In the genomic region with DNA sequence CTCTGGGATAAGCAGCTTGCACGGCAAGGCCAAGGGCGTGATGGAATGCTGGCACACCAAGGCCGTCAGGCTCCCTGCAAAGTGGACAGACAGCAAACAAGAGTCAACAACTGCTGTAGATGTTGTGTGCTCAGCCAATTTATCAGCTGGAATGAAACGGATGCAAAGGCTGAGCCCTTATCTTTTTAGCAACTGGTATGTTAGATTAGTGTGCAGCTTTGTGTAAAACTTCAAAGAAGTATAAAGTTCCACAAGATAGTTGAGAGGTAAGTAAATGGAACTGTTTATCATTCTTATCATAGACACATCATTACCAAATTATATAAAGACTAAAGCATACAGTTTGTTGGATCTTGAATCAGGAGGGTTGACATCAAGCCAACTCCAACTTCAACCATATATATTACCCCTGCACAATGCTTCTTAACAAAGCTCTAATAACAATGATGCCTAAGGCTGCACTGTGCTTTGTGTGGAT, we compare ENCODE assay signal across 1 cellular context.
A peak's percentile ranks its signal among the peaks of the same experiment; 100 is the strongest.
TF ChIP-seq lines count a peak whose summit lies in the region.

No MANE protein-coding gene starts in this region.

TF ChIP-seq in HepG2, 621 proteins besides CTCF, POLR2A, EP300 and RAD21 (continued from another document and continues in another):
- TF ChIP-seq, protein P1, sequence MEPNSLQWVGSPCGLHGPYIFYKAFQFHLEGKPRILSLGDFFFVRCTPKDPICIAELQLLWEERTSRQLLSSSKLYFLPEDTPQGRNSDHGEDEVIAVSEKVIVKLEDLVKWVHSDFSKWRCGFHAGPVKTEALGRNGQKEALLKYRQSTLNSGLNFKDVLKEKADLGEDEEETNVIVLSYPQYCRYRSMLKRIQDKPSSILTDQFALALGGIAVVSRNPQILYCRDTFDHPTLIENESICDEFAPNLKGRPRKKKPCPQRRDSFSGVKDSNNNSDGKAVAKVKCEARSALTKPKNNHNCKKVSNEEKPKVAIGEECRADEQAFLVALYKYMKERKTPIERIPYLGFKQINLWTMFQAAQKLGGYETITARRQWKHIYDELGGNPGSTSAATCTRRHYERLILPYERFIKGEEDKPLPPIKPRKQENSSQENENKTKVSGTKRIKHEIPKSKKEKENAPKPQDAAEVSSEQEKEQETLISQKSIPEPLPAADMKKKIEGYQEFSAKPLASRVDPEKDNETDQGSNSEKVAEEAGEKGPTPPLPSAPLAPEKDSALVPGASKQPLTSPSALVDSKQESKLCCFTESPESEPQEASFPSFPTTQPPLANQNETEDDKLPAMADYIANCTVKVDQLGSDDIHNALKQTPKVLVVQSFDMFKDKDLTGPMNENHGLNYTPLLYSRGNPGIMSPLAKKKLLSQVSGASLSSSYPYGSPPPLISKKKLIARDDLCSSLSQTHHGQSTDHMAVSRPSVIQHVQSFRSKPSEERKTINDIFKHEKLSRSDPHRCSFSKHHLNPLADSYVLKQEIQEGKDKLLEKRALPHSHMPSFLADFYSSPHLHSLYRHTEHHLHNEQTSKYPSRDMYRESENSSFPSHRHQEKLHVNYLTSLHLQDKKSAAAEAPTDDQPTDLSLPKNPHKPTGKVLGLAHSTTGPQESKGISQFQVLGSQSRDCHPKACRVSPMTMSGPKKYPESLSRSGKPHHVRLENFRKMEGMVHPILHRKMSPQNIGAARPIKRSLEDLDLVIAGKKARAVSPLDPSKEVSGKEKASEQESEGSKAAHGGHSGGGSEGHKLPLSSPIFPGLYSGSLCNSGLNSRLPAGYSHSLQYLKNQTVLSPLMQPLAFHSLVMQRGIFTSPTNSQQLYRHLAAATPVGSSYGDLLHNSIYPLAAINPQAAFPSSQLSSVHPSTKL (CRISPR knock-in tag; IDR thresholded peaks at IDR 0.05) = peak; percentile 83
- TF ChIP-seq JUNB (CRISPR knock-in tag; IDR thresholded peaks at IDR 0.05; ENCODE audit: borderline replicate concordance) (no peak), GZF1 (CRISPR knock-in tag; IDR thresholded peaks at IDR 0.05) (no peak), ZNF12 (CRISPR knock-in tag; IDR thresholded peaks at IDR 0.05) (peak; percentile 70; the same call in 1 of the 2 replicates), SNAPC2 (CRISPR knock-in tag; IDR thresholded peaks at IDR 0.05) (no peak), PAXIP1 (CRISPR knock-in tag; conservative IDR thresholded peaks at IDR 0.05) (peak; percentile 83), ZNF501 (CRISPR knock-in tag; IDR thresholded peaks at IDR 0.05) (no peak), MTF2 (CRISPR knock-in tag; IDR thresholded peaks at IDR 0.05; ENCODE audit: borderline replicate concordance) (no peak), ZNF550 (CRISPR knock-in tag; IDR thresholded peaks at IDR 0.05; ENCODE audit: borderline replicate concordance) (no peak), RNF219 (CRISPR knock-in tag; IDR thresholded peaks at IDR 0.05) (no peak), NR1H2 (CRISPR knock-in tag; IDR thresholded peaks at IDR 0.05; ENCODE audit: borderline replicate concordance, low read depth) (no peak), ZIK1 (CRISPR knock-in tag; IDR thresholded peaks at IDR 0.05; ENCODE audit: borderline replicate concordance, low read depth) (no peak), ZNF570 (CRISPR knock-in tag; IDR thresholded peaks at IDR 0.05; ENCODE audit: borderline replicate concordance) (no peak), SYNCRIP (IDR thresholded peaks at IDR 0.05; ENCODE audit: insufficient read depth, low read depth, low read length) (no peak), ZNF816 (CRISPR knock-in tag; IDR thresholded peaks at IDR 0.05; ENCODE audit: borderline replicate concordance) (no peak), MIER2 (CRISPR knock-in tag; IDR thresholded peaks at IDR 0.05) (peak; percentile 59; the same call in 1 of the 2 replicates), FOXP1 (IDR thresholded peaks at IDR 0.05) (peak; percentile 58; the same call in 1 of the 2 replicates), FOXP1 (CRISPR knock-in tag; IDR thresholded peaks at IDR 0.05) (peak; percentile 88), ZFP37 (CRISPR knock-in tag; IDR thresholded peaks at IDR 0.05; ENCODE audit: borderline replicate concordance) (no peak), TCF7L2 (IDR thresholded peaks at IDR 0.05; ENCODE audit: low read depth, low read length) (peak; percentile 93), ZNF207 (IDR thresholded peaks at IDR 0.05; ENCODE audit: borderline replicate concordance) (no peak), SMC3 (IDR thresholded peaks at IDR 0.05; ENCODE audit: low read length) (no peak), NCOA5 (CRISPR knock-in tag; IDR thresholded peaks at IDR 0.05) (no peak), ZNF543 (CRISPR knock-in tag; IDR thresholded peaks at IDR 0.05) (no peak)
- TF ChIP-seq, protein P2, sequence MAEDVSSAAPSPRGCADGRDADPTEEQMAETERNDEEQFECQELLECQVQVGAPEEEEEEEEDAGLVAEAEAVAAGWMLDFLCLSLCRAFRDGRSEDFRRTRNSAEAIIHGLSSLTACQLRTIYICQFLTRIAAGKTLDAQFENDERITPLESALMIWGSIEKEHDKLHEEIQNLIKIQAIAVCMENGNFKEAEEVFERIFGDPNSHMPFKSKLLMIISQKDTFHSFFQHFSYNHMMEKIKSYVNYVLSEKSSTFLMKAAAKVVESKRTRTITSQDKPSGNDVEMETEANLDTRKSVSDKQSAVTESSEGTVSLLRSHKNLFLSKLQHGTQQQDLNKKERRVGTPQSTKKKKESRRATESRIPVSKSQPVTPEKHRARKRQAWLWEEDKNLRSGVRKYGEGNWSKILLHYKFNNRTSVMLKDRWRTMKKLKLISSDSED (CRISPR knock-in tag; IDR thresholded peaks at IDR 0.05) = no peak
- TF ChIP-seq, protein P3, sequence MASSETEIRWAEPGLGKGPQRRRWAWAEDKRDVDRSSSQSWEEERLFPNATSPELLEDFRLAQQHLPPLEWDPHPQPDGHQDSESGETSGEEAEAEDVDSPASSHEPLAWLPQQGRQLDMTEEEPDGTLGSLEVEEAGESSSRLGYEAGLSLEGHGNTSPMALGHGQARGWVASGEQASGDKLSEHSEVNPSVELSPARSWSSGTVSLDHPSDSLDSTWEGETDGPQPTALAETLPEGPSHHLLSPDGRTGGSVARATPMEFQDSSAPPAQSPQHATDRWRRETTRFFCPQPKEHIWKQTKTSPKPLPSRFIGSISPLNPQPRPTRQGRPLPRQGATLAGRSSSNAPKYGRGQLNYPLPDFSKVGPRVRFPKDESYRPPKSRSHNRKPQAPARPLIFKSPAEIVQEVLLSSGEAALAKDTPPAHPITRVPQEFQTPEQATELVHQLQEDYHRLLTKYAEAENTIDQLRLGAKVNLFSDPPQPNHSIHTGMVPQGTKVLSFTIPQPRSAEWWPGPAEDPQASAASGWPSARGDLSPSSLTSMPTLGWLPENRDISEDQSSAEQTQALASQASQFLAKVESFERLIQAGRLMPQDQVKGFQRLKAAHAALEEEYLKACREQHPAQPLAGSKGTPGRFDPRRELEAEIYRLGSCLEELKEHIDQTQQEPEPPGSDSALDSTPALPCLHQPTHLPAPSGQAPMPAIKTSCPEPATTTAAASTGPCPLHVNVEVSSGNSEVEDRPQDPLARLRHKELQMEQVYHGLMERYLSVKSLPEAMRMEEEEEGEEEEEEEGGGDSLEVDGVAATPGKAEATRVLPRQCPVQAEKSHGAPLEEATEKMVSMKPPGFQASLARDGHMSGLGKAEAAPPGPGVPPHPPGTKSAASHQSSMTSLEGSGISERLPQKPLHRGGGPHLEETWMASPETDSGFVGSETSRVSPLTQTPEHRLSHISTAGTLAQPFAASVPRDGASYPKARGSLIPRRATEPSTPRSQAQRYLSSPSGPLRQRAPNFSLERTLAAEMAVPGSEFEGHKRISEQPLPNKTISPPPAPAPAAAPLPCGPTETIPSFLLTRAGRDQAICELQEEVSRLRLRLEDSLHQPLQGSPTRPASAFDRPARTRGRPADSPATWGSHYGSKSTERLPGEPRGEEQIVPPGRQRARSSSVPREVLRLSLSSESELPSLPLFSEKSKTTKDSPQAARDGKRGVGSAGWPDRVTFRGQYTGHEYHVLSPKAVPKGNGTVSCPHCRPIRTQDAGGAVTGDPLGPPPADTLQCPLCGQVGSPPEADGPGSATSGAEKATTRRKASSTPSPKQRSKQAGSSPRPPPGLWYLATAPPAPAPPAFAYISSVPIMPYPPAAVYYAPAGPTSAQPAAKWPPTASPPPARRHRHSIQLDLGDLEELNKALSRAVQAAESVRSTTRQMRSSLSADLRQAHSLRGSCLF (CRISPR knock-in tag; IDR thresholded peaks at IDR 0.05; ENCODE audit: borderline replicate concordance) = no peak
- TF ChIP-seq, protein P4, sequence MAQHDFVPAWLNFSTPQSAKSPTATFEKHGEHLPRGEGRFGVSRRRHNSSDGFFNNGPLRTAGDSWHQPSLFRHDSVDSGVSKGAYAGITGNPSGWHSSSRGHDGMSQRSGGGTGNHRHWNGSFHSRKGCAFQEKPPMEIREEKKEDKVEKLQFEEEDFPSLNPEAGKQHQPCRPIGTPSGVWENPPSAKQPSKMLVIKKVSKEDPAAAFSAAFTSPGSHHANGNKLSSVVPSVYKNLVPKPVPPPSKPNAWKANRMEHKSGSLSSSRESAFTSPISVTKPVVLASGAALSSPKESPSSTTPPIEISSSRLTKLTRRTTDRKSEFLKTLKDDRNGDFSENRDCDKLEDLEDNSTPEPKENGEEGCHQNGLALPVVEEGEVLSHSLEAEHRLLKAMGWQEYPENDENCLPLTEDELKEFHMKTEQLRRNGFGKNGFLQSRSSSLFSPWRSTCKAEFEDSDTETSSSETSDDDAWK (CRISPR knock-in tag; IDR thresholded peaks at IDR 0.05) = no peak
- TF ChIP-seq, protein P5, sequence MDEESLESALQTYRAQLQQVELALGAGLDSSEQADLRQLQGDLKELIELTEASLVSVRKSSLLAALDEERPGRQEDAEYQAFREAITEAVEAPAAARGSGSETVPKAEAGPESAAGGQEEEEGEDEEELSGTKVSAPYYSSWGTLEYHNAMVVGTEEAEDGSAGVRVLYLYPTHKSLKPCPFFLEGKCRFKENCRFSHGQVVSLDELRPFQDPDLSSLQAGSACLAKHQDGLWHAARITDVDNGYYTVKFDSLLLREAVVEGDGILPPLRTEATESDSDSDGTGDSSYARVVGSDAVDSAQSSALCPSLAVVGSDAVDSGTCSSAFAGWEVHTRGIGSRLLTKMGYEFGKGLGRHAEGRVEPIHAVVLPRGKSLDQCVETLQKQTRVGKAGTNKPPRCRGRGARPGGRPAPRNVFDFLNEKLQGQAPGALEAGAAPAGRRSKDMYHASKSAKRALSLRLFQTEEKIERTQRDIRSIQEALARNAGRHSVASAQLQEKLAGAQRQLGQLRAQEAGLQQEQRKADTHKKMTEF (CRISPR knock-in tag; IDR thresholded peaks at IDR 0.05) = peak; percentile 92
- TF ChIP-seq, protein P6, sequence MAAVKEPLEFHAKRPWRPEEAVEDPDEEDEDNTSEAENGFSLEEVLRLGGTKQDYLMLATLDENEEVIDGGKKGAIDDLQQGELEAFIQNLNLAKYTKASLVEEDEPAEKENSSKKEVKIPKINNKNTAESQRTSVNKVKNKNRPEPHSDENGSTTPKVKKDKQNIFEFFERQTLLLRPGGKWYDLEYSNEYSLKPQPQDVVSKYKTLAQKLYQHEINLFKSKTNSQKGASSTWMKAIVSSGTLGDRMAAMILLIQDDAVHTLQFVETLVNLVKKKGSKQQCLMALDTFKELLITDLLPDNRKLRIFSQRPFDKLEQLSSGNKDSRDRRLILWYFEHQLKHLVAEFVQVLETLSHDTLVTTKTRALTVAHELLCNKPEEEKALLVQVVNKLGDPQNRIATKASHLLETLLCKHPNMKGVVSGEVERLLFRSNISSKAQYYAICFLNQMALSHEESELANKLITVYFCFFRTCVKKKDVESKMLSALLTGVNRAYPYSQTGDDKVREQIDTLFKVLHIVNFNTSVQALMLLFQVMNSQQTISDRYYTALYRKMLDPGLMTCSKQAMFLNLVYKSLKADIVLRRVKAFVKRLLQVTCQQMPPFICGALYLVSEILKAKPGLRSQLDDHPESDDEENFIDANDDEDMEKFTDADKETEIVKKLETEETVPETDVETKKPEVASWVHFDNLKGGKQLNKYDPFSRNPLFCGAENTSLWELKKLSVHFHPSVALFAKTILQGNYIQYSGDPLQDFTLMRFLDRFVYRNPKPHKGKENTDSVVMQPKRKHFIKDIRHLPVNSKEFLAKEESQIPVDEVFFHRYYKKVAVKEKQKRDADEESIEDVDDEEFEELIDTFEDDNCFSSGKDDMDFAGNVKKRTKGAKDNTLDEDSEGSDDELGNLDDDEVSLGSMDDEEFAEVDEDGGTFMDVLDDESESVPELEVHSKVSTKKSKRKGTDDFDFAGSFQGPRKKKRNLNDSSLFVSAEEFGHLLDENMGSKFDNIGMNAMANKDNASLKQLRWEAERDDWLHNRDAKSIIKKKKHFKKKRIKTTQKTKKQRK (IDR thresholded peaks at IDR 0.05; ENCODE audit: low read length) = no peak
- TF ChIP-seq, protein P7, sequence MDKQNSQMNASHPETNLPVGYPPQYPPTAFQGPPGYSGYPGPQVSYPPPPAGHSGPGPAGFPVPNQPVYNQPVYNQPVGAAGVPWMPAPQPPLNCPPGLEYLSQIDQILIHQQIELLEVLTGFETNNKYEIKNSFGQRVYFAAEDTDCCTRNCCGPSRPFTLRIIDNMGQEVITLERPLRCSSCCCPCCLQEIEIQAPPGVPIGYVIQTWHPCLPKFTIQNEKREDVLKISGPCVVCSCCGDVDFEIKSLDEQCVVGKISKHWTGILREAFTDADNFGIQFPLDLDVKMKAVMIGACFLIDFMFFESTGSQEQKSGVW (CRISPR knock-in tag; IDR thresholded peaks at IDR 0.05; ENCODE audit: borderline replicate concordance) = no peak
